ENCODE assay signal across 7 cellular contexts in genomic region chr4:106119949-106120555, GRCh38.
DNase-seq lines count a peak whose midpoint lies in the region; ATAC-seq and TF ChIP-seq lines count a peak whose summit lies in the region.
"Not testable (repeated sequence)": the region's sequence is repeated elsewhere in the genome, so short reads cannot be mapped to it uniquely, and the experiment has no call there.

No MANE protein-coding gene starts in this region.

- peak; percentile 44; the same call in 1 of the 2 replicates for ATAC-seq in HCT116
- not testable (repeated sequence) for ATAC-seq in WTC11

- intact Hi-C loops in HCT116 (cut with micrococcal nuclease); posterior vena cava (cut with DNase I): not testable (repeated sequence)

- H3K36me3 Mint-ChIP-seq in WTC11 = peaks cover 29% of the 10 kb centered on the region

- RAD21 ChIA-PET in HCT116 (lab: Charles Lee; ENCODE audit: low non-redundant PET in 1 of 2, low total read pairs in 2 of 2, uncharacterized antibody in 2 of 2, unreplicated experiment in 2 of 2) = not testable (repeated sequence)

- not testable (repeated sequence) for BruUV-seq in HCT116 (replicated peaks; lab: Mats Ljungman, UMichigan)

- H3K79me2 ChIP-seq in HCT116 (ENCODE audit: insufficient read depth, low read length) = not testable (repeated sequence)

- not testable (repeated sequence) for H3K9me2 ChIP-seq in HCT116 (ENCODE audit: insufficient read depth)

- TF ChIP-seq POLR2A in HCT116 (IDR thresholded peaks at IDR 0.05; ENCODE audit: borderline replicate concordance, extremely low read depth, insufficient read depth, insufficient read length) = not testable (repeated sequence)

- H3K4me1 Mint-ChIP-seq in WTC11 = peaks cover 13% of the 10 kb centered on the region

- H3K27me3 Mint-ChIP-seq in WTC11 (ENCODE audit: low read depth) = peaks cover 31% of the 10 kb centered on the region

- H3K27me3 ChIP-seq in H7 (ENCODE audit: control insufficient read depth, insufficient read depth, low read length); HCT116 (ENCODE audit: insufficient read depth, low read length): not testable (repeated sequence)
- H3K27me3 ChIP-seq in iPS-15b (ENCODE audit: control insufficient read depth, insufficient read depth, low read length) = peaks cover 16% of the 10 kb centered on the region

- peak overlapping the region; percentile 40 for H3K9ac ChIP-seq in HCT116 (ENCODE audit: low read length)
- H3K9ac ChIP-seq in iPS-15b (ENCODE audit: low read depth, low read length) = not testable (repeated sequence)

- TF ChIP-seq CTCF in HCT116 (IDR thresholded peaks at IDR 0.05 in 2 of 3, conservative IDR thresholded peaks at IDR 0.05 in 1 of 3; ENCODE audit: borderline replicate concordance in 1 of 3, insufficient read depth in 1 of 3, low read depth in 2 of 3, low read length in 2 of 3); WTC11 (IDR thresholded peaks at IDR 0.05): not testable (repeated sequence)

- peaks cover 25% of the 10 kb centered on the region for H3K9me3 Mint-ChIP-seq in WTC11

- DNase-seq in ELF-1 (ENCODE audit: low read depth, low spot score) = peak; percentile 11
- DNase-seq in H7; HCT116 (ENCODE audit: low read depth, low spot score); WTC11 (ENCODE audit: low spot score): not testable (repeated sequence)
- DNase-seq in NCI-H146 (lab: John Stamatoyannopoulos, UW) = peak; percentile 8
- peak; percentile 72 for DNase-seq in posterior vena cava (ENCODE audit: low spot score)

- H3K4me2 ChIP-seq in HCT116 (ENCODE audit: low read length) = peak overlapping the region; percentile 72

- peak overlapping the region; percentile 4 for H2AFZ ChIP-seq in HCT116 (ENCODE audit: low read depth, low read length, poor library complexity, severe bottlenecking)

- not testable (repeated sequence) for H3K4me1 ChIP-seq in HCT116 (ENCODE audit: control insufficient read depth in 1 of 2, insufficient read depth in 2 of 2, low read length in 2 of 2); iPS-15b (ENCODE audit: control insufficient read depth, insufficient read depth, low read length)

- peak overlapping the region; percentile 36 for H3K4me3 ChIP-seq in H7 (ENCODE audit: insufficient read depth, low read depth, low read length)
- H3K4me3 ChIP-seq in HCT116 (replicated peaks in 1 of 2; ENCODE audit: low read depth in 1 of 2, low read length in 2 of 2) = peak overlapping the region; percentile 43 to 54
- peak overlapping the region; percentile 39 for H3K4me3 ChIP-seq in iPS-15b (ENCODE audit: low read depth, low read length)

- not testable (repeated sequence) for H4K20me1 ChIP-seq in HCT116 (ENCODE audit: insufficient read depth)

- peak overlapping the region; percentile 78 for H3K27ac Mint-ChIP-seq in WTC11

- POLR2A ChIA-PET in HCT116 (lab: Charles Lee); WTC11 (lab: Charles Lee): not testable (repeated sequence)

- CTCF ChIA-PET in HCT116 (lab: Charles Lee); WTC11 (lab: Charles Lee): not testable (repeated sequence)

- peak overlapping the region; percentile 48 for H3K27ac ChIP-seq in HCT116 (ENCODE audit: low read depth, low read length)

- H3K36me3 ChIP-seq in H7 (replicated peaks; ENCODE audit: control insufficient read depth, insufficient read depth, low read length); HCT116 (ENCODE audit: control insufficient read depth in 1 of 2, insufficient read depth in 2 of 2, low read length in 2 of 2); iPS-15b (ENCODE audit: control insufficient read depth, insufficient read depth, low read length): not testable (repeated sequence)

- H3K4me3 Mint-ChIP-seq in WTC11 = peak overlapping the region; percentile 73

- TF ChIP-seq RAD21 in HCT116 (IDR thresholded peaks at IDR 0.05; ENCODE audit: low read depth) = not testable (repeated sequence)

- H3K9me3 ChIP-seq in HCT116 (ENCODE audit: control insufficient read depth in 1 of 2, insufficient read depth in 1 of 2, low read depth in 1 of 2, low read length in 2 of 2); iPS-15b (ENCODE audit: control insufficient read depth, insufficient read depth, low read length): not testable (repeated sequence)

TF ChIP-seq in HCT116, 20 proteins besides CTCF, POLR2A, EP300 and RAD21:
- TF ChIP-seq YY1 (IDR thresholded peaks at IDR 0.05; ENCODE audit: extremely low read depth, insufficient replicate concordance, low read depth, low read length) = peak; percentile 48
